Comparison of ENCODE assay signal across 9 cellular contexts in genomic region chr5:11426442-11426841, GRCh38.
"Had no signal": no experiment of that assay in that cellular context is flagged by ENCODE, and none has a peak within 500 bp of the region (broad histone marks: within the 10 kb centered on the region; RNA-seq: fewer than 3 reads in every experiment).

No MANE protein-coding gene starts in this region.

- FAIRE-seq: K562 had no signal

- H3K4me3 ChIP-seq: GM23248, HAP-1, K562 had no signal

- H3K27ac ChIP-seq: GM23248, HL-60 had no signal

- DNase-seq: GM23248, GOT3, H7, HFFc6, IMR-90 had no signal

- H3K4me1 ChIP-seq: HAP-1 had no signal

- H3K9me3 ChIP-seq: HAP-1 had no signal

- H3K4me3 Mint-ChIP-seq: HFFc6 had no signal

- H3K36me3 ChIP-seq: HAP-1 had no signal

- ATAC-seq: HCT116, K562 had no signal

- H3K27ac Mint-ChIP-seq: HFFc6 had no signal
